13 cellular contexts compared by ENCODE assay signal in genomic region chr19:10768369-10768768, GRCh38. TPM values are rescaled to one million over a fixed set of nuclear protein-coding genes. Genes with fewer than 3 reads are reported as not detected.
DNase-seq lines count a peak whose midpoint lies in the region; ATAC-seq, FAIRE-seq and TF ChIP-seq lines count a peak whose summit lies in the region.
"Had no signal": no experiment of that assay in that cellular context is flagged by ENCODE, and none has a peak within 500 bp of the region (broad histone marks: within the 10 kb centered on the region; RNA-seq: fewer than 3 reads in every experiment).

No MANE protein-coding gene starts in this region.

- H3K27ac ChIP-seq in heart left ventricle, result peak overlapping the region in 11 of 12 donors; percentile 70 to 97 (median 89)

- H3K36me3 Mint-ChIP-seq in central memory CD8-positive, alpha-beta T cell (ENCODE audit: insufficient read depth), result peaks cover 24% of the 10 kb centered on the region
- H3K36me3 Mint-ChIP-seq in natural killer cell, result no peaks in the 10 kb centered on the region
- peaks cover 17% of the 10 kb centered on the region for H3K36me3 Mint-ChIP-seq in activated T-helper 1 cell treated with anti-CD3 and anti-CD28 coated beads, Interleukin-12 subunit alpha, Interleukin-12 subunit beta, Interleukin-2, Interleukin-4 antibody, amounts not matched to agents 30 ng/mL and 10 ng/mL and 1 ng/mL, durations not matched to agents 14 hours and 24 hours and 36 hours (ENCODE audit: low read depth)

- no peak overlapping the region for H3K4me3 ChIP-seq in heart left ventricle

- no peak for TF ChIP-seq POLR2A in heart left ventricle (IDR thresholded peaks at IDR 0.05)
- no peak for TF ChIP-seq POLR2A in GM12891 (IDR thresholded peaks at IDR 0.05; ENCODE audit: low read depth, low read length)

- no peaks in the 10 kb centered on the region for H3K27me3 Mint-ChIP-seq in central memory CD8-positive, alpha-beta T cell
- H3K27me3 Mint-ChIP-seq in natural killer cell (ENCODE audit: low read depth in 2 of 2), result no peaks in the 10 kb centered on the region
- no peaks in the 10 kb centered on the region for H3K27me3 Mint-ChIP-seq in activated T-helper 1 cell treated with anti-CD3 and anti-CD28 coated beads, Interleukin-12 subunit alpha, Interleukin-12 subunit beta, Interleukin-2, Interleukin-4 antibody, amounts not matched to agents 30 ng/mL and 10 ng/mL and 1 ng/mL, durations not matched to agents 14 hours and 24 hours and 36 hours (ENCODE audit: insufficient read depth)
- H3K27me3 Mint-ChIP-seq: activated naive CD8-positive, alpha-beta T cell treated with anti-CD3 and anti-CD28 coated beads for 36 hours; naive thymus-derived CD8-positive, alpha-beta T cell had no signal

- TF ChIP-seq CTCF in heart left ventricle (IDR thresholded peaks at IDR 0.05) (no peak), natural killer cell (IDR thresholded peaks at IDR 0.05) (no peak)

- H3K4me3 Mint-ChIP-seq in central memory CD8-positive, alpha-beta T cell, result no peak overlapping the region
- H3K4me3 Mint-ChIP-seq in natural killer cell, result no peak overlapping the region
- H3K4me3 Mint-ChIP-seq in activated T-helper 1 cell treated with anti-CD3 and anti-CD28 coated beads, Interleukin-12 subunit alpha, Interleukin-12 subunit beta, Interleukin-2, Interleukin-4 antibody, amounts not matched to agents 30 ng/mL and 10 ng/mL and 1 ng/mL, durations not matched to agents 14 hours and 24 hours and 36 hours, result no peak overlapping the region
- H3K4me3 Mint-ChIP-seq: activated naive CD8-positive, alpha-beta T cell treated with anti-CD3 and anti-CD28 coated beads for 36 hours had no signal

- H3K27ac Mint-ChIP-seq in central memory CD8-positive, alpha-beta T cell (ENCODE audit: low read depth), result peak overlapping the region; percentile 77
- H3K27ac Mint-ChIP-seq in natural killer cell, result peak overlapping the region; percentile 37 to 72
- no peak overlapping the region for H3K27ac Mint-ChIP-seq in activated T-helper 1 cell treated with anti-CD3 and anti-CD28 coated beads, Interleukin-12 subunit alpha, Interleukin-12 subunit beta, Interleukin-2, Interleukin-4 antibody, amounts not matched to agents 30 ng/mL and 10 ng/mL and 1 ng/mL, durations not matched to agents 14 hours and 24 hours and 36 hours
- H3K27ac Mint-ChIP-seq: activated naive CD8-positive, alpha-beta T cell treated with anti-CD3 and anti-CD28 coated beads for 36 hours had no signal

- peaks cover 48% of the 10 kb centered on the region for H3K4me1 Mint-ChIP-seq in central memory CD8-positive, alpha-beta T cell
- H3K4me1 Mint-ChIP-seq in natural killer cell, result peaks cover 36 to 50% of the 10 kb centered on the region in 2 donors
- H3K4me1 Mint-ChIP-seq in activated T-helper 1 cell treated with anti-CD3 and anti-CD28 coated beads, Interleukin-12 subunit alpha, Interleukin-12 subunit beta, Interleukin-2, Interleukin-4 antibody, amounts not matched to agents 30 ng/mL and 10 ng/mL and 1 ng/mL, durations not matched to agents 14 hours and 24 hours and 36 hours (ENCODE audit: low read depth), result peaks cover 53% of the 10 kb centered on the region

- intact Hi-C loops in heart left ventricle (cut with DNase I), result loop anchor here in 9 of 10 donors (2.0 to 5.0 kb wide), 5 partner anchors 42 to 94 kb away; partner anchors contain the start of gene DNM2 (in 5 of the 9)
- intact Hi-C loops in left ventricle myocardium superior (cut with micrococcal nuclease), result no loop called here
- intact Hi-C loops in natural killer cell (cut with micrococcal nuclease), result no loop called here
- intact Hi-C loops in activated T-helper 1 cell treated with anti-CD3 and anti-CD28 coated beads, Interleukin-12 subunit alpha, Interleukin-12 subunit beta, Interleukin-2, Interleukin-4 antibody, amounts not matched to agents 30 ng/mL and 10 ng/mL and 1 ng/mL, durations not matched to agents 14 hours and 24 hours and 36 hours (cut with micrococcal nuclease), result no loop called here

- 44 to 55% (median 53%) methylated on average over 5 to 11 of the region's 11 CpGs for WGBS in heart left ventricle, 4 donors

- peak in 2 of 4 donors; percentile 28 to 33 for ATAC-seq in heart left ventricle
- ATAC-seq in left ventricle myocardium superior, result no peak
- ATAC-seq in central memory CD8-positive, alpha-beta T cell (replicated peaks; ENCODE audit: extremely low read depth, poor library complexity, severe bottlenecking), result no peak
- no peak for ATAC-seq in natural killer cell
- ATAC-seq: naive thymus-derived CD8-positive, alpha-beta T cell had no signal

- H3K4me1 ChIP-seq in heart left ventricle, result peaks cover 21 to 74% (median 68%) of the 10 kb centered on the region in 12 donors

- DNase-seq in heart left ventricle (peak in 1 of 5 donors; percentile 51), left ventricle myocardium superior (no peak), natural killer cell (no peak), DMS 273 treated with DMSO at 0.1 percent for 48 hours (lab: John Stamatoyannopoulos, UW) (no peak), GM12891 (ENCODE audit: insufficient read length, low spot score) (no peak)
- no peak for DNase-seq in central memory CD8-positive, alpha-beta T cell (ENCODE audit: low spot score in 2 of 2)
- no peak for DNase-seq in activated T-helper 1 cell treated with anti-CD3 and anti-CD28 coated beads, Interleukin-12 subunit alpha, Interleukin-12 subunit beta, Interleukin-2, Interleukin-4 antibody, amounts not matched to agents 30 ng/mL and 10 ng/mL and 1 ng/mL, durations not matched to agents 14 hours and 24 hours and 36 hours (ENCODE audit: low spot score)
- DNase-seq: activated naive CD8-positive, alpha-beta T cell treated with anti-CD3 and anti-CD28 coated beads for 36 hours; H7; naive thymus-derived CD8-positive, alpha-beta T cell; NCI-H1105; NCI-H82 had no signal

- no peaks in the 10 kb centered on the region for H3K27me3 ChIP-seq in heart left ventricle

- H3K36me3 ChIP-seq in heart left ventricle, result peaks cover 0 to 39% (median 9%) of the 10 kb centered on the region in 9 donors

- FAIRE-seq in GM12891 (lab: Jason Lieb, UNC), result no peak
- FAIRE-seq: RCC 7860 had no signal

- H3K9me3 ChIP-seq in heart left ventricle, result no peaks in the 10 kb centered on the region

- no peaks in the 10 kb centered on the region for H3K9me3 Mint-ChIP-seq in central memory CD8-positive, alpha-beta T cell
- no peaks in the 10 kb centered on the region for H3K9me3 Mint-ChIP-seq in natural killer cell
- H3K9me3 Mint-ChIP-seq in activated T-helper 1 cell treated with anti-CD3 and anti-CD28 coated beads, Interleukin-12 subunit alpha, Interleukin-12 subunit beta, Interleukin-2, Interleukin-4 antibody, amounts not matched to agents 30 ng/mL and 10 ng/mL and 1 ng/mL, durations not matched to agents 14 hours and 24 hours and 36 hours, result no peaks in the 10 kb centered on the region
- H3K9me3 Mint-ChIP-seq: activated naive CD8-positive, alpha-beta T cell treated with anti-CD3 and anti-CD28 coated beads for 36 hours; naive thymus-derived CD8-positive, alpha-beta T cell had no signal

TF ChIP-seq in GM12891, 5 proteins besides CTCF, POLR2A, EP300 and RAD21:
- TF ChIP-seq POLR2AphosphoS5 (IDR thresholded peaks at IDR 0.05; ENCODE audit: low read depth, low read length) (no peak), SPI1 (IDR thresholded peaks at IDR 0.05; ENCODE audit: low read depth, low read length) (no peak), PAX5 (IDR thresholded peaks at IDR 0.05; ENCODE audit: insufficient read depth, low read length, severe bottlenecking) (no peak), TAF1 (IDR thresholded peaks at IDR 0.05; ENCODE audit: low read depth, low read length) (no peak), POU2F2 (IDR thresholded peaks at IDR 0.05; ENCODE audit: low read depth, low read length) (no peak)

RNA-seq across cellular contexts. Expression of gene DNM2, which starts 50.5 kb away (rescaled TPM):
- total RNA-seq in heart left ventricle (100 to 1,000 TPM in 8 of 9 donors, 10 to 100 TPM in 1; 98.9 to 204 (median 137) TPM), left ventricle myocardium superior (201 TPM), natural killer cell (100 to 1,000 TPM; 419 to 491 (median 428) TPM)
- polyA plus RNA-seq in heart left ventricle, result 100 to 1,000 TPM in 1 of 2 donors, 10 to 100 TPM in 1; 98.9 to 118 TPM
- polyA plus RNA-seq in GM12891 (2012; ENCODE audit: low read depth, missing spikeins), result 78.4 TPM
- 236 and 240 TPM in 2 replicates for total RNA-seq in activated T-helper 1 cell treated with anti-CD3 and anti-CD28 coated beads, Interleukin-12 subunit alpha, Interleukin-12 subunit beta, Interleukin-2, Interleukin-4 antibody, amounts not matched to agents 30 ng/mL and 10 ng/mL and 1 ng/mL, durations not matched to agents 14 hours and 24 hours and 36 hours

Comparison
In these comparisons a context has a peak if more than half of its experiments do, and no peak if none do; other contexts are left out.
1. intact Hi-C loops: an anchor here in heart left ventricle (2.0 to 5.0 kb wide); none called in left ventricle myocardium superior, natural killer cell and activated T-helper 1 cell treated with anti-CD3 and anti-CD28 coated beads, Interleukin-12 subunit alpha, Interleukin-12 subunit beta, Interleukin-2, Interleukin-4 antibody, amounts not matched to agents 30 ng/mL and 10 ng/mL and 1 ng/mL, durations not matched to agents 14 hours and 24 hours and 36 hours.